8 cellular contexts compared by ENCODE assay signal in the genomic region with DNA sequence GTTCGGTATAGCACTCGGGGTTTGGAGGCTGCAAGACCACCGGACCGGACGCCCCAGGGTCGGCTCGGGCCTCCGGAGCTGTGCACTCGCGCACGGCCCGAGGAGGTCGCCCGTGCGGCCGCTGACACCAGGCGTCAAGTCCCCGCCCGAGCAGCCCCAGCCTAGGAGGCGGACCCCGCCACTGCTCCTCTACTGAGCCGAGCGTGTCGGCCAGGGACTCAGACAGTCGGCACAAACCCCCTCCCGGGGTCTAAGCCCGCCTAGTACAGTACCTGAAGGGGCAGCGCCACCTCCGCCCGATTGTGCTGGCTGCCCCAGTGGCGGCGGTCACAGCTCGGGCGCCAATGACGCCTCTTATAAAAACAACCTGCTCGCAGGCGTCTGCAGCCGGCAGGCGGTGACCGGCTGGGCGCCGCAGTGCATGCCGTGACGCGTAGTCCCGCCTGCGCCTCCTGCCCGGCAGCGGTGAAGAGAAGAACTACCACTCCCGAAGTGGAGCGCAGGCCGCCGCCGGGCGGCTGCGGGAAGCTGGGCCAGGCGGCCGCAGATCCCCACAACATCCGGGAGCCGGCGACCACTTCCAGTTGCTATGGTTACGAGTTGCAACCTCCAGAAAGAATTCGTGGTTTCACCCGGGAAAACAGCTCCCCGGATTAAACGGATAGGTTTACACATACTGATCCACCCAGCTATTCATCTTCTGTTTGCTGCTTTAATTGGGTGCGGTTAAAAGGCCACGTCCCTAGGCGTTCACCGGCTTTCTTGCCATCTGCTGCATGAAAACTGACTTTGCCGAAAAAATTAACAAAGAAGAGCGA. TPM values are rescaled to one million over a fixed set of nuclear protein-coding genes. Genes with fewer than 3 reads are reported as not detected.
DNase-seq lines count a peak whose midpoint lies in the region; ATAC-seq and TF ChIP-seq lines count a peak whose summit lies in the region.

CCPG1 (minus strand) TSS at position 411 of the 818 bp plus-strand sequence. CDS start 18,935 bp downstream, outside the sequence.
A gene with protein sequence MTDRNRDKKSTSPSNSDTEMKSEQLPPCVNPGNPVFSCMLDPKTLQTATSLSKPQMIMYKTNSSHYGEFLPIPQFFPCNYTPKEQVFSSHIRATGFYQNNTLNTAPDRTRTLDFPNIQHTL (plus strand): TSS at position 547 of the 818 bp plus-strand sequence. CDS start 274 bp downstream, outside the sequence.

- no peaks in the 10 kb centered on the region for H3K9me3 ChIP-seq in thoracic aorta

- DNase-seq in HFF-Myc (ENCODE audit: extremely low read depth, low read depth): peak; percentile 83
- peak; percentile 94 for DNase-seq in NAMALWA (ENCODE audit: low spot score)
- DNase-seq in SK-N-DZ (ENCODE audit: low spot score): peak; percentile 96
- peak; percentile 86 to 94 for DNase-seq in activated naive CD4-positive, alpha-beta T cell treated with anti-CD3 and anti-CD28 coated beads, Interleukin-2, amount 50 U/mL, for 72 hours (ENCODE audit: low spot score in 2 of 2)
- peak; percentile 97 for DNase-seq in glomerular visceral epithelial cell (ENCODE audit: extremely low spot score)
- DNase-seq in omental fat pad (ENCODE audit: low spot score): peak; percentile 53
- DNase-seq in thoracic aorta (ENCODE audit: low spot score): peak; percentile 64

- H3K4me1 ChIP-seq in thoracic aorta (ENCODE audit: control insufficient read depth in 1 of 2, low read depth in 2 of 2): peaks cover 23 to 34% of the 10 kb centered on the region in 2 donors

- H3K36me3 Mint-ChIP-seq in activated naive CD4-positive, alpha-beta T cell treated with anti-CD3 and anti-CD28 coated beads, Interleukin-2, amount 50 U/mL, for 72 hours: peaks cover 7 to 8% of the 10 kb centered on the region in 2 donors

- H3K4me3 ChIP-seq in GM08714 (ENCODE audit: low read length) (peak within 1 kb of the TSS; percentile 91), HFF-Myc (replicated peaks; ENCODE audit: low read depth, low read length) (peak within 1 kb of the TSS; percentile 75), thoracic aorta (peak within 1 kb of the TSS; percentile 85)

- peak within 1 kb of the TSS; percentile 83 to 90 for H3K27ac Mint-ChIP-seq in activated naive CD4-positive, alpha-beta T cell treated with anti-CD3 and anti-CD28 coated beads, Interleukin-2, amount 50 U/mL, for 72 hours

- no peaks in the 10 kb centered on the region for H3K36me3 ChIP-seq in thoracic aorta

- peak within 1 kb of the TSS; percentile 84 to 94 for H3K27ac ChIP-seq in thoracic aorta

- H3K27me3 ChIP-seq in thoracic aorta (replicated peaks; ENCODE audit: insufficient read depth): no peaks in the 10 kb centered on the region

- TF ChIP-seq CTCF in HFF-Myc (IDR thresholded peaks at IDR 0.05; ENCODE audit: low read depth, low read length, missing control alignments) (peak; percentile 50), omental fat pad (IDR thresholded peaks at IDR 0.05) (peak in 2 of 3 donors; percentile 78 to 80), thoracic aorta (IDR thresholded peaks at IDR 0.05) (peak; percentile 96)

- ATAC-seq in activated naive CD4-positive, alpha-beta T cell treated with anti-CD3 and anti-CD28 coated beads, Interleukin-2, amount 50 U/mL, for 72 hours: peak; percentile 93 to 94
- peak; percentile 99 for ATAC-seq in omental fat pad (ENCODE audit: low FRiP score)
- ATAC-seq in thoracic aorta (ENCODE audit: insufficient number of reproducible peaks, low FRiP score, low read depth): peak; percentile 95

- H3K9me3 Mint-ChIP-seq in activated naive CD4-positive, alpha-beta T cell treated with anti-CD3 and anti-CD28 coated beads, Interleukin-2, amount 50 U/mL, for 72 hours: no peaks in the 10 kb centered on the region

RNA-seq across cellular contexts. Expression of gene CCPG1, which starts in this region (rescaled TPM):
- 12.7 and 16.1 TPM in 2 replicates for polyA plus RNA-seq in SK-N-DZ (2014; cell fraction: cytosol; rRNA removed)
- polyA plus RNA-seq in SK-N-DZ (2014; cell fraction: nucleus; rRNA removed): 10.6 and 11.1 TPM in 2 replicates
- 10 to 100 TPM in 1 of 2 donors, 1 to 10 TPM in 1; 9.0 to 15.8 TPM for total RNA-seq in activated naive CD4-positive, alpha-beta T cell treated with anti-CD3 and anti-CD28 coated beads, Interleukin-2, amount 50 U/mL, for 72 hours
- 10 to 100 TPM; 38.8 to 75.2 (median 58.0) TPM for total RNA-seq in omental fat pad
- total RNA-seq in thoracic aorta: 100 to 1,000 TPM; 116 to 122 TPM

RNA-seq across cellular contexts. Expression of the second gene that starts in this region (rescaled TPM):
- 3.1 and 3.9 TPM in 2 replicates for polyA plus RNA-seq in SK-N-DZ (2014; cell fraction: cytosol; rRNA removed)
- polyA plus RNA-seq in SK-N-DZ (2014; cell fraction: nucleus; rRNA removed): 0.83 and 8.6 TPM in 2 replicates
- not detected for total RNA-seq in activated naive CD4-positive, alpha-beta T cell treated with anti-CD3 and anti-CD28 coated beads, Interleukin-2, amount 50 U/mL, for 72 hours
- total RNA-seq in omental fat pad: 1 to 10 TPM in 3 of 4 donors, under 1 TPM in 1; 0.84 to 4.1 (median 2.7) TPM
- total RNA-seq in thoracic aorta: 10 to 100 TPM in 1 of 2 donors, not detected in 1; 12.6 TPM

Comparison
In these comparisons a context has a peak if more than half of its experiments do, and no peak if none do; other contexts are left out.
1. Peak in every context shown above with its lines: DNase-seq, ATAC-seq, H3K4me3 ChIP-seq and H3K27ac ChIP-seq.